Comparison of ENCODE assay signal across 30 cellular contexts in genomic region chr3:129460572-129460971, GRCh38. TPM values are rescaled to one million over a fixed set of nuclear protein-coding genes. Genes with fewer than 3 reads are reported as not detected.
DNase-seq lines count a peak whose midpoint lies in the region; ATAC-seq and TF ChIP-seq lines count a peak whose summit lies in the region.
"Had no signal": no experiment of that assay in that cellular context is flagged by ENCODE, and none has a peak within 500 bp of the region (broad histone marks: within the 10 kb centered on the region; RNA-seq: fewer than 3 reads in every experiment).

No MANE protein-coding gene starts in this region.

- H3K4me2 ChIP-seq in mesenchymal stem cell (ENCODE audit: low read length, poor library complexity, severe bottlenecking) = no peak overlapping the region

- no peak overlapping the region for H2AFZ ChIP-seq in mesenchymal stem cell (ENCODE audit: low read depth, low read length)

- peak overlapping the region; percentile 45 for H4K8ac ChIP-seq in mesenchymal stem cell (ENCODE audit: low read length)

- peaks cover 2% of the 10 kb centered on the region for H3K79me1 ChIP-seq in mesenchymal stem cell (replicated peaks; ENCODE audit: low read length, poor library complexity, severe bottlenecking)

- no peak overlapping the region for H3K9ac ChIP-seq in mesenchymal stem cell (ENCODE audit: low read length)

- no peaks in the 10 kb centered on the region for H3K27me3 ChIP-seq in right atrium auricular region
- no peaks in the 10 kb centered on the region for H3K27me3 ChIP-seq in mesenchymal stem cell (ENCODE audit: control insufficient read depth in 1 of 2, insufficient read depth in 1 of 2, low read length in 2 of 2)
- H3K27me3 ChIP-seq: pancreas, Peyer's patch, SJCRH30, uterus had no signal

- H3K4me3 Mint-ChIP-seq in activated T-helper 2 cell treated with anti-CD3 and anti-CD28 coated beads, Interferon-gamma antibody, Interleukin-2, Interleukin-4, amounts not matched to agents 10 μg/mL and 5 μg/mL and 100 μg/mL, durations not matched to agents 14 hours and 24 hours and 36 hours (ENCODE audit: low read depth) = no peak overlapping the region
- H3K4me3 Mint-ChIP-seq: activated CD8-positive, alpha-beta T cell treated with anti-CD3 and anti-CD28 coated beads, Interleukin-2, amount 10 ng/mL, durations not matched to agents 7 days and 5 days; activated naive CD8-positive, alpha-beta T cell treated with anti-CD3 and anti-CD28 coated beads for 36 hours; CD4-positive, alpha-beta T cell; natural killer cell treated with Interleukin-12 subunit alpha and Interleukin-12 subunit beta and Interleukin-15 and Interleukin-18, amount 100 ng/mL, for 72 hours had no signal

- H3K9me3 Mint-ChIP-seq in activated T-helper 2 cell treated with anti-CD3 and anti-CD28 coated beads, Interferon-gamma antibody, Interleukin-2, Interleukin-4, amounts not matched to agents 10 μg/mL and 5 μg/mL and 100 μg/mL, durations not matched to agents 14 hours and 24 hours and 36 hours = no peaks in the 10 kb centered on the region
- H3K9me3 Mint-ChIP-seq: activated naive CD8-positive, alpha-beta T cell treated with anti-CD3 and anti-CD28 coated beads for 36 hours; CD4-positive, alpha-beta T cell; natural killer cell treated with Interleukin-12 subunit alpha and Interleukin-12 subunit beta and Interleukin-15 and Interleukin-18, amount 100 ng/mL, for 72 hours had no signal

- peaks cover 12% of the 10 kb centered on the region for H3K36me3 Mint-ChIP-seq in activated T-helper 2 cell treated with anti-CD3 and anti-CD28 coated beads, Interferon-gamma antibody, Interleukin-2, Interleukin-4, amounts not matched to agents 10 μg/mL and 5 μg/mL and 100 μg/mL, durations not matched to agents 14 hours and 24 hours and 36 hours (ENCODE audit: low read depth)
- H3K36me3 Mint-ChIP-seq: natural killer cell treated with Interleukin-12 subunit alpha and Interleukin-12 subunit beta and Interleukin-15 and Interleukin-18, amount 100 ng/mL, for 72 hours had no signal

- no peak overlapping the region for H2BK12ac ChIP-seq in mesenchymal stem cell (ENCODE audit: low read length in 2 of 2)

- H2BK5ac ChIP-seq in mesenchymal stem cell (ENCODE audit: low read depth, low read length, poor library complexity, severe bottlenecking) = no peak overlapping the region

- H3K27me3 Mint-ChIP-seq in activated T-helper 2 cell treated with anti-CD3 and anti-CD28 coated beads, Interferon-gamma antibody, Interleukin-2, Interleukin-4, amounts not matched to agents 10 μg/mL and 5 μg/mL and 100 μg/mL, durations not matched to agents 14 hours and 24 hours and 36 hours (ENCODE audit: low read depth) = no peaks in the 10 kb centered on the region
- H3K27me3 Mint-ChIP-seq: activated naive CD8-positive, alpha-beta T cell treated with anti-CD3 and anti-CD28 coated beads for 36 hours; CD4-positive, alpha-beta T cell; natural killer cell treated with Interleukin-12 subunit alpha and Interleukin-12 subunit beta and Interleukin-15 and Interleukin-18, amount 100 ng/mL, for 72 hours had no signal

- H2AK5ac ChIP-seq in mesenchymal stem cell (ENCODE audit: low read length, severe bottlenecking) = no peak overlapping the region

- H3K4me1 Mint-ChIP-seq in activated T-helper 2 cell treated with anti-CD3 and anti-CD28 coated beads, Interferon-gamma antibody, Interleukin-2, Interleukin-4, amounts not matched to agents 10 μg/mL and 5 μg/mL and 100 μg/mL, durations not matched to agents 14 hours and 24 hours and 36 hours (ENCODE audit: low read depth) = peaks cover 19% of the 10 kb centered on the region

- H3K9me3 ChIP-seq in right atrium auricular region = no peaks in the 10 kb centered on the region
- no peaks in the 10 kb centered on the region for H3K9me3 ChIP-seq in mesenchymal stem cell (ENCODE audit: control insufficient read depth, low read length)
- H3K9me3 ChIP-seq: mucosa of descending colon, pancreas, Peyer's patch, SJCRH30, thoracic aorta, uterus had no signal

- intact Hi-C loops in cardiac septum (cut with DNase I) = no loop called here
- intact Hi-C loops in activated T-helper 2 cell treated with anti-CD3 and anti-CD28 coated beads, Interferon-gamma antibody, Interleukin-2, Interleukin-4, amounts not matched to agents 10 μg/mL and 5 μg/mL and 100 μg/mL, durations not matched to agents 14 hours and 24 hours and 36 hours (cut with micrococcal nuclease) = loop anchor here (2.0 kb wide), 1 partner anchor 20 kb away; the partner anchor contains the start of gene IFT122

- no peak overlapping the region for H3K4ac ChIP-seq in mesenchymal stem cell (ENCODE audit: low read depth in 1 of 2, low read length in 2 of 2)

- 95% methylated on average over 2 of the region's 2 CpGs for WGBS in mesenchymal stem cell

- H3K27ac Mint-ChIP-seq in activated T-helper 2 cell treated with anti-CD3 and anti-CD28 coated beads, Interferon-gamma antibody, Interleukin-2, Interleukin-4, amounts not matched to agents 10 μg/mL and 5 μg/mL and 100 μg/mL, durations not matched to agents 14 hours and 24 hours and 36 hours = peak overlapping the region; percentile 68
- H3K27ac Mint-ChIP-seq: activated CD8-positive, alpha-beta T cell treated with anti-CD3 and anti-CD28 coated beads, Interleukin-2, amount 10 ng/mL, durations not matched to agents 7 days and 5 days; activated naive CD8-positive, alpha-beta T cell treated with anti-CD3 and anti-CD28 coated beads for 36 hours; CD4-positive, alpha-beta T cell; natural killer cell treated with Interleukin-12 subunit alpha and Interleukin-12 subunit beta and Interleukin-15 and Interleukin-18, amount 100 ng/mL, for 72 hours had no signal

- DNase-seq in right atrium auricular region (ENCODE audit: low spot score) (no peak), cardiac septum (ENCODE audit: low spot score) (no peak), mesenchymal stem cell (no peak), NCI-H2171 treated with DMSO at 0.1 percent for 48 hours (lab: John Stamatoyannopoulos, UW) (no peak), iPS-NIHi7 (ENCODE audit: extremely low spot score) (no peak), anterior cingulate cortex (lab: John Stamatoyannopoulos, UW) (no peak)
- DNase-seq in activated T-helper 2 cell treated with anti-CD3 and anti-CD28 coated beads, Interferon-gamma antibody, Interleukin-2, Interleukin-4, amounts not matched to agents 10 μg/mL and 5 μg/mL and 100 μg/mL, durations not matched to agents 14 hours and 24 hours and 36 hours (ENCODE audit: low spot score) = no peak
- DNase-seq: activated CD4-positive, alpha-beta T cell treated with anti-CD3 and anti-CD28 coated beads for 1 hour; activated CD8-positive, alpha-beta T cell treated with anti-CD3 and anti-CD28 coated beads, Interleukin-2, amount 10 ng/mL, durations not matched to agents 7 days and 5 days; activated effector memory CD4-positive, alpha-beta T cell treated with anti-CD3 and anti-CD28 coated beads, Interleukin-2, amount 50 U/mL, for 16 hours; activated naive CD8-positive, alpha-beta T cell treated with anti-CD3 and anti-CD28 coated beads for 36 hours; AML-193; CD4-positive, alpha-beta T cell; GOT3; islet precursor cell; mucosa of descending colon; NCI-H1092; NCI-H187 treated with DMSO at 0.1 percent for 48 hours; NCI-H524 treated with DMSO at 0.1 percent for 48 hours; NK-92 treated with Interleukin-12 subunit alpha and Interleukin-12 subunit beta, amount 100 ng/mL, for 24 hours; pancreas; Peyer's patch; retina; SJCRH30; stimulated activated CD4-positive, alpha-beta T cell treated with anti-CD3 and anti-CD28 coated beads, Interleukin-2, amount 100 ng/mL, for 48 hours; uterus had no signal

- H3K23ac ChIP-seq in mesenchymal stem cell (ENCODE audit: low read length in 2 of 2) = no peak overlapping the region

- no peak for ATAC-seq in GM21717 (IDR thresholded peaks at IDR 0.05; ENCODE audit: unreplicated experiment)
- ATAC-seq: activated CD8-positive, alpha-beta T cell treated with anti-CD3 and anti-CD28 coated beads, Interleukin-2, amount 10 ng/mL, durations not matched to agents 7 days and 5 days; HepG2; mucosa of descending colon; natural killer cell treated with Interleukin-12 subunit alpha and Interleukin-12 subunit beta and Interleukin-15 and Interleukin-18, amount 100 ng/mL, for 72 hours; pancreas had no signal

- H2BK120ac ChIP-seq in mesenchymal stem cell (ENCODE audit: low read depth, low read length) = no peak overlapping the region

- H3K36me3 ChIP-seq in right atrium auricular region (peaks cover 9% of the 10 kb centered on the region), mesenchymal stem cell (ENCODE audit: control insufficient read depth in 1 of 2, insufficient read depth in 2 of 2, low read depth in 1 of 2, low read length in 2 of 2) (peaks cover 2 to 57% of the 10 kb centered on the region in 2 experiments)
- H3K36me3 ChIP-seq: SJCRH30, uterus had no signal

- no peak overlapping the region for H3K14ac ChIP-seq in mesenchymal stem cell (ENCODE audit: low read length in 2 of 2)

- TF ChIP-seq CTCF in right atrium auricular region (IDR thresholded peaks at IDR 0.05) = no peak

- H3K27ac ChIP-seq in right atrium auricular region (peak overlapping the region; percentile 81 to 88), mesenchymal stem cell (ENCODE audit: low read length, poor library complexity, severe bottlenecking) (no peak overlapping the region)
- H3K27ac ChIP-seq: pancreas, Peyer's patch, SJCRH30, thoracic aorta, uterus had no signal

- H3K18ac ChIP-seq in mesenchymal stem cell (ENCODE audit: low read depth in 1 of 2, low read length in 2 of 2) = no peak overlapping the region

- no peak overlapping the region for H3K4me3 ChIP-seq in right atrium auricular region
- H3K4me3 ChIP-seq in mesenchymal stem cell (ENCODE audit: insufficient read depth in 1 of 2, low read depth in 1 of 2, low read length in 2 of 2) = no peak overlapping the region
- H3K4me3 ChIP-seq: mucosa of descending colon, pancreas, Peyer's patch, SJCRH30, thoracic aorta, uterus had no signal

- H2BK15ac ChIP-seq in mesenchymal stem cell (ENCODE audit: low read depth, poor library complexity, severe bottlenecking) = no peak overlapping the region

- H4K91ac ChIP-seq in mesenchymal stem cell (ENCODE audit: low read length) = no peak overlapping the region

- peaks cover 0 to 17% of the 10 kb centered on the region in 2 donors for H3K4me1 ChIP-seq in right atrium auricular region
- H3K4me1 ChIP-seq in mesenchymal stem cell (ENCODE audit: control insufficient read depth, insufficient read depth, low read depth, low read length) = no peaks in the 10 kb centered on the region
- H3K4me1 ChIP-seq: pancreas, Peyer's patch, SJCRH30, uterus had no signal

RNA-seq across cellular contexts. Expression of gene IFT122, which starts 20.5 kb away (rescaled TPM):
- total RNA-seq in right atrium auricular region (10 to 100 TPM; 18.5 to 36.9 TPM), cardiac septum (11.0 TPM)
- 15.7 and 17.6 TPM in 2 replicates for total RNA-seq in activated T-helper 2 cell treated with anti-CD3 and anti-CD28 coated beads, Interferon-gamma antibody, Interleukin-2, Interleukin-4, amounts not matched to agents 10 μg/mL and 5 μg/mL and 100 μg/mL, durations not matched to agents 14 hours and 24 hours and 36 hours
- polyA plus RNA-seq in mesenchymal stem cell (2013, experiment 1 of 2) = 8.0 TPM
- 8.2 TPM for polyA plus RNA-seq in mesenchymal stem cell (2013, experiment 2 of 2)

RNA-seq across cellular contexts. Expression of gene MBD4, which starts 20.8 kb away (rescaled TPM):
- total RNA-seq in right atrium auricular region = 10 to 100 TPM; 17.8 to 26.4 TPM
- 18.2 TPM for total RNA-seq in cardiac septum
- total RNA-seq in activated T-helper 2 cell treated with anti-CD3 and anti-CD28 coated beads, Interferon-gamma antibody, Interleukin-2, Interleukin-4, amounts not matched to agents 10 μg/mL and 5 μg/mL and 100 μg/mL, durations not matched to agents 14 hours and 24 hours and 36 hours = 41.9 and 45.9 TPM in 2 replicates
- polyA plus RNA-seq in mesenchymal stem cell (2013, experiment 1 of 2) = 32.0 TPM
- polyA plus RNA-seq in mesenchymal stem cell (2013, experiment 2 of 2) = 31.3 TPM

RNA-seq across cellular contexts. Expression of gene EFCAB12, which starts 32.1 kb away (rescaled TPM):
- total RNA-seq in right atrium auricular region (under 1 TPM in 1 of 2 donors, not detected in 1; 0.28 TPM), cardiac septum (0.16 TPM)
- 0.25 and 0.48 TPM in 2 replicates for total RNA-seq in activated T-helper 2 cell treated with anti-CD3 and anti-CD28 coated beads, Interferon-gamma antibody, Interleukin-2, Interleukin-4, amounts not matched to agents 10 μg/mL and 5 μg/mL and 100 μg/mL, durations not matched to agents 14 hours and 24 hours and 36 hours
- 0.39 TPM for polyA plus RNA-seq in mesenchymal stem cell (2013, experiment 1 of 2)
- 0.42 TPM for polyA plus RNA-seq in mesenchymal stem cell (2013, experiment 2 of 2)
- total RNA-seq: SJCRH30 had no signal
